Comparison of ENCODE assay signal across 8 cellular contexts in the genomic region with DNA sequence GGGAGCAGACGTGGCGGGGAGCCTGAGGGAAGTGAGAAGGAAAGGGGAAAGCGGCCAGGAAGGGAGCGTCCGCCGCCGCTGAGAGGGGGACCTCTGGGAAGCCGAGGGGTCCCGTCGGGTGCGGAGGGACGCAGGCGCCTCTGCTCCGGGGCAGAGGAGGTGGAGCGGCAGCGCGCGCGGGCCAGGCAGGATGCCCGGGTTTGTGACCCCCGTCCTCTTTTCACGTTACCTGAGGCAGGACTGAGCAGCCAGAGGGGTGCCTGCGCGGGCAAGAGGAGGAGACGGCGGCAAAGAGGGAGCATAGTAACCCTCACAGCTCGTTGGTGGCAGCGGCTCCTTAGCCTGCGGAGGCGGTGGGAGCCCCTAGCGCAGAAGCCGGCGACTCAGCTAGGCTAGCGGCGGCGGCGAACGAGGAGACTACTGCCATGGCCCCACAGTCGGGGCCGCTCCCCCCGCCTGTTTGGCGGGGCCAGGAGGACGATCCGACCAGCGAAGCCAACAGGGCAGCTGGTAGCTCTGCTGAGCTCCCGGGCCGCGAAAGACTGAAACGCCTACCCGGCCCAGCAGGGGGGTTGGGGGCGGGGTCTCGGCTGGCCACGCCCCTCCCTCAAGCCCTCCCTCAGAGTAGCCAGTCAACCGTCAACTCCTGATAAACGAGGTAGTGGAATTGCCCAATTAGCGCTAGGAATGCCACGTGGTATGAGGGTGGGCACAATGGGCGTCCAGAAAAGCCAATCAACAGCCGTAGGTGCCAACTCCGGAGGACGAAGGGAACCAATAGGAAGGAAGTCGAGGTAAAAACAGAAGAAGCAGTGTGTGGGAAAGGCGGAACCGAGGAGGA. TPM values are rescaled to one million over a fixed set of nuclear protein-coding genes. Genes with fewer than 3 reads are reported as not detected.
A peak's percentile ranks its signal among the peaks of the same experiment; 100 is the strongest.
DNase-seq lines count a peak whose midpoint lies in the region; ATAC-seq lines count a peak whose summit lies in the region.

A gene with protein sequence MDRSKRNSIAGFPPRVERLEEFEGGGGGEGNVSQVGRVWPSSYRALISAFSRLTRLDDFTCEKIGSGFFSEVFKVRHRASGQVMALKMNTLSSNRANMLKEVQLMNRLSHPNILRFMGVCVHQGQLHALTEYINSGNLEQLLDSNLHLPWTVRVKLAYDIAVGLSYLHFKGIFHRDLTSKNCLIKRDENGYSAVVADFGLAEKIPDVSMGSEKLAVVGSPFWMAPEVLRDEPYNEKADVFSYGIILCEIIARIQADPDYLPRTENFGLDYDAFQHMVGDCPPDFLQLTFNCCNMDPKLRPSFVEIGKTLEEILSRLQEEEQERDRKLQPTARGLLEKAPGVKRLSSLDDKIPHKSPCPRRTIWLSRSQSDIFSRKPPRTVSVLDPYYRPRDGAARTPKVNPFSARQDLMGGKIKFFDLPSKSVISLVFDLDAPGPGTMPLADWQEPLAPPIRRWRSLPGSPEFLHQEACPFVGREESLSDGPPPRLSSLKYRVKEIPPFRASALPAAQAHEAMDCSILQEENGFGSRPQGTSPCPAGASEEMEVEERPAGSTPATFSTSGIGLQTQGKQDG (minus strand): TSS at position 541 of the 841 bp plus-strand sequence. CDS start 33,378 bp downstream, outside the sequence.

- ATAC-seq in GM19324 (IDR thresholded peaks at IDR 0.05; ENCODE audit: low FRiP score, unreplicated experiment) (peak; percentile 92), HG03457 (IDR thresholded peaks at IDR 0.05; ENCODE audit: unreplicated experiment) (peak; percentile 70), left colon (peak; percentile 90)

- intact Hi-C loops in left colon (cut with DNase I, micrococcal nuclease): loop anchor here (2.0 to 10.0 kb wide), 3 partner anchors 130 to 479 kb away; partner anchors contain the start of genes HECTD3 (in 1 of the 2), MUTYH (in 1 of the 2), TOE1 (in 1 of the 2) and UROD (in 1 of the 2)

- DNase-seq in C1 segment of cervical spinal cord (lab: John Stamatoyannopoulos, UW) (peak; percentile 75 to 100 (median 97)), NCI-H510A treated with DMSO at 0.1 percent for 48 hours (lab: John Stamatoyannopoulos, UW) (peak; percentile 99), cortex of kidney (lab: John Stamatoyannopoulos, UW) (peak; percentile 52), left colon (peak; percentile 96 to 99)
- DNase-seq in activated CD4-positive, alpha-beta T cell treated with anti-CD3 and anti-CD28 coated beads for 4 hours: peak; percentile 94 to 95
- DNase-seq in stimulated activated CD4-positive, alpha-beta T cell treated with anti-CD3 and anti-CD28 coated beads, Interleukin-1b, Interleukin-23, amount 100 ng/mL, for 4 hours (ENCODE audit: low read depth in 2 of 2): peak; percentile 90 to 93

RNA-seq across cellular contexts. Expression of the gene that starts here (rescaled TPM):
- 10 to 100 TPM in 1 of 2 donors, 1 to 10 TPM in 1; 8.4 to 17.5 TPM for total RNA-seq in left colon

Comparison
In these comparisons a context has a peak if more than half of its experiments do, and no peak if none do; other contexts are left out.
1. Peak in every context shown above with its lines: DNase-seq and ATAC-seq.